Comparison of ENCODE assay signal across 4 cellular contexts in the genomic region with DNA sequence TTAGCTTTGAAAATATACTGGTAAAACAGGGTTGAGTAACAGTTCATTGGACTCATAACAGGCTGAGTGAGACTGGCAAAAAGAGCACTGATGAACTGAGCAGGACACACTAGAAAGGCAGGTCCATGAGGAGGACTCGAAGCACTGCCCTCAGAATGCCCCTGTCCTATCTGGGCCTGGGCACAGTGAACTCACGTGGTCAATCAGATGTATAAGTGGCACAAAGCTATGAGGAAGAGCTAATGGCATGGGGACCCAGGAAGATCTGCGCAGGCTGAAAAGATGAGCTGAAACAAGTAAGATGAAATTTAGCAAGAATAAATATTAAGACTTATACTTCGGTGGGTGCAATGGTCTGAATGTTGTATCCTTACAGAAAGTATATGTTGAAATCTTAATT. TPM values are rescaled to one million over a fixed set of nuclear protein-coding genes. Genes with fewer than 3 reads are reported as not detected.
"Had no signal": no experiment of that assay in that cellular context is flagged by ENCODE, and none has a peak within 500 bp of the region (broad histone marks: within the 10 kb centered on the region; RNA-seq: fewer than 3 reads in every experiment).

No MANE protein-coding gene starts in this region.

- DNase-seq: GDM1, GF-D8 had no signal

- ATAC-seq: GM12878 had no signal

- H3K4me3 ChIP-seq: GM12878 had no signal

RNA-seq across cellular contexts. Expression of a gene that starts 9.2 kb away (rescaled TPM):
- total RNA-seq: G401, GM12878 had no signal
